8 cellular contexts compared by ENCODE assay signal in genomic region chr22:37633693-37634504, GRCh38. TPM values are rescaled to one million over a fixed set of nuclear protein-coding genes. Genes with fewer than 3 reads are reported as not detected.
DNase-seq lines count a peak whose midpoint lies in the region; ATAC-seq, FAIRE-seq and TF ChIP-seq lines count a peak whose summit lies in the region.

No MANE protein-coding gene starts in this region.

- H3K4me3 ChIP-seq in OCI-LY3 (ENCODE audit: low read length) (peak overlapping the region; percentile 68), pancreas (no peak overlapping the region)

- no peaks in the 10 kb centered on the region for H4K20me1 ChIP-seq in OCI-LY3 (ENCODE audit: insufficient read depth, low read length)

- FAIRE-seq in pancreas (lab: Jason Lieb, UNC) = no peak

- intact Hi-C loops in cardiac septum (cut with DNase I) (no loop called here), pancreas (cut with DNase I) (no loop called here)

- WGBS in pancreas, 2 donors = 48 to 49% methylated on average over 24 of the region's 24 CpGs

- H3K4me1 ChIP-seq in OCI-LY3 (ENCODE audit: low read length) (peaks cover 74% of the 10 kb centered on the region), pancreas (peaks cover 0 to under 1% (median 0%) of the 10 kb centered on the region in 3 donors)

- H3K4me1 Mint-ChIP-seq in activated naive CD8-positive, alpha-beta T cell (ENCODE audit: low read depth) = peaks cover 70% of the 10 kb centered on the region

- TF ChIP-seq CTCF in OCI-LY3 (IDR thresholded peaks at IDR 0.05; ENCODE audit: low read depth, low read length) (peak; percentile 22; the same call in 1 of the 2 replicates), pancreas (IDR thresholded peaks at IDR 0.05) (no peak)

- peak overlapping the region; percentile 88 for H3K9ac ChIP-seq in OCI-LY3 (ENCODE audit: low read length)

- no peaks in the 10 kb centered on the region for H3K9me3 ChIP-seq in OCI-LY3 (ENCODE audit: insufficient read depth, low read length)
- no peaks in the 10 kb centered on the region for H3K9me3 ChIP-seq in pancreas

- H3K36me3 ChIP-seq in OCI-LY3 (replicated peaks; ENCODE audit: low read depth, low read length) (peaks cover 11% of the 10 kb centered on the region), pancreas (peaks cover 0 to 7% (median 5%) of the 10 kb centered on the region in 3 donors)

- H3K27ac Mint-ChIP-seq in activated naive CD8-positive, alpha-beta T cell = peak overlapping the region; percentile 95

- H3K9me3 Mint-ChIP-seq in activated naive CD8-positive, alpha-beta T cell (ENCODE audit: low read depth) = no peaks in the 10 kb centered on the region

- peak overlapping the region; percentile 97 for H3K27ac ChIP-seq in OCI-LY3 (ENCODE audit: low read length)
- peak overlapping the region in 3 of 4 donors; percentile 16 to 61 (median 52) for H3K27ac ChIP-seq in pancreas

- no peaks in the 10 kb centered on the region for H3K27me3 Mint-ChIP-seq in activated naive CD8-positive, alpha-beta T cell

- DNase-seq in AG08395 (ENCODE audit: low spot score) = peak; percentile 93
- DNase-seq in cardiac septum (ENCODE audit: low spot score) = peak; percentile 92
- DNase-seq in pancreas = peak in 3 of 6 donors; percentile 47 to 67 (median 60)
- DNase-seq in HuH-7.5 (ENCODE audit: low spot score) = no peak

- ATAC-seq in GM18867 (IDR thresholded peaks at IDR 0.05; ENCODE audit: unreplicated experiment) (peak; percentile 40), HG03025 (IDR thresholded peaks at IDR 0.05; ENCODE audit: low FRiP score, unreplicated experiment) (peak; percentile 33), pancreas (peak; percentile 14 to 80 (median 68))

- H3K36me3 Mint-ChIP-seq in activated naive CD8-positive, alpha-beta T cell = no peaks in the 10 kb centered on the region

- no peak overlapping the region; the same call in 1 of the 2 replicates for H2AFZ ChIP-seq in OCI-LY3 (ENCODE audit: low read depth, low read length)

- H3K79me2 ChIP-seq in OCI-LY3 (ENCODE audit: low read length) = no peaks in the 10 kb centered on the region

- H3K4me3 Mint-ChIP-seq in activated naive CD8-positive, alpha-beta T cell = peak overlapping the region; percentile 73

- H3K27me3 ChIP-seq in OCI-LY3 (ENCODE audit: low read depth, low read length) (no peaks in the 10 kb centered on the region), pancreas (no peaks in the 10 kb centered on the region)

- H3K4me2 ChIP-seq in OCI-LY3 (ENCODE audit: low read length) = peak overlapping the region; percentile 93

RNA-seq across cellular contexts. Expression of gene SH3BP1, which starts 5.6 kb away (rescaled TPM):
- total RNA-seq in cardiac septum = 2.3 TPM
- total RNA-seq in pancreas = 1 to 10 TPM; 2.0 to 9.3 (median 3.9) TPM
- polyA plus RNA-seq in pancreas = 1 to 10 TPM; 2.7 to 5.9 TPM

RNA-seq across cellular contexts. Expression of gene PDXP, which starts 24.6 kb away (rescaled TPM):
- total RNA-seq in cardiac septum (24.1 TPM), pancreas (1 to 10 TPM; 3.6 to 6.8 (median 5.4) TPM)
- 10 to 100 TPM in 1 of 2 donors, 1 to 10 TPM in 1; 4.6 to 16.3 TPM for polyA plus RNA-seq in pancreas

RNA-seq across cellular contexts. Expression of gene GGA1, which starts 25.3 kb away (rescaled TPM):
- total RNA-seq in cardiac septum = 32.5 TPM
- total RNA-seq in pancreas = 10 to 100 TPM; 17.9 to 36.4 (median 21.5) TPM
- 10 to 100 TPM; 81.5 to 84.9 TPM for polyA plus RNA-seq in pancreas

RNA-seq across cellular contexts. Expression of gene LGALS1, which starts 41.5 kb away (rescaled TPM):
- total RNA-seq in cardiac septum (1,015 TPM), pancreas (100 to 1,000 TPM in 2 of 6 donors, 10 to 100 TPM in 4; 15.9 to 191 (median 40.9) TPM)
- polyA plus RNA-seq in pancreas = 100 to 1,000 TPM; 172 to 249 TPM

RNA-seq across cellular contexts. Expression of gene NOL12, which starts 52.2 kb away (rescaled TPM):
- total RNA-seq in cardiac septum (15.2 TPM), pancreas (10 to 100 TPM in 2 of 6 donors, 1 to 10 TPM in 4; 6.0 to 12.3 (median 8.5) TPM)
- 10 to 100 TPM; 19.0 to 25.6 TPM for polyA plus RNA-seq in pancreas
